17 cellular contexts compared by ENCODE assay signal in the genomic region with DNA sequence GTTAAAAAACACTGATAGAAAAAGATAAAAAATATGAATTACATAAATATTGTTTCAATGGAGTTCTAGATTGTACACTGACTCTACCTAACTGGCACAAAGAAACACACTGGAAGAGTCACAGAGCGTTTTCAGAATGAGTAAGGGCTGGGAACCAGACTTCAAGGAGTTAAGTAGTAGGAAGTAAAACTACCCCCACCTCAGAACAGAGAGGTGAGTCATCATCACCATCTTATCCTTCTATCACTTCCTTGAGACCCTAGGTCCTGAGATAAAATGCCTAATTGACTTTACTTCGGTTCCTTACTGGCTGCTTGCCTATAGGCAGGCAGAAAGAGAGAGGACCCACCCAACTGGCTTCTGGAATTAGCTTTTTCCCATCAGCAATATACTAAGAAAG.
"Had no signal": no experiment of that assay in that cellular context is flagged by ENCODE, and none has a peak within 500 bp of the region (broad histone marks: within the 10 kb centered on the region; RNA-seq: fewer than 3 reads in every experiment).

No MANE protein-coding gene starts in this region.

- DNase-seq: activated CD4-positive, alpha-beta T cell treated with anti-CD3 and anti-CD28 coated beads, Interleukin-2, amount 10 ng/mL, durations not matched to agents 7 days and 5 days; activated CD8-positive, alpha-beta memory T cell treated with anti-CD3 and anti-CD28 coated beads, Interleukin-2, amount 50 U/mL, for 4 hours; activated naive CD4-positive, alpha-beta T cell treated with anti-CD3 and anti-CD28 coated beads for 36 hours; activated T-cell treated with anti-CD3 and anti-CD28 coated beads, Interleukin-2, amount 50 U/mL, for 4 hours; anterior cingulate cortex; central memory CD4-positive, alpha-beta T cell; heart right ventricle; retina; spleen; stimulated activated naive B cell treated with anti-CD40 and anti-IgM and Interleukin-4, amounts not matched to agents 10 μg/mL and 1 μg/mL and 100 μg/mL, for 72 hours; T-helper 1 cell; T-helper 9 cell; upper lobe of left lung had no signal

- ATAC-seq: activated CD4-positive, CD25-positive, alpha-beta regulatory T cell treated with anti-CD3 and anti-CD28 coated beads, Interleukin-2, amount 50 U/mL, for 24 hours; activated T-cell treated with anti-CD3 and anti-CD28 coated beads, Interleukin-2, amount 50 U/mL, for 4 hours; gastroesophageal sphincter; heart right ventricle; stimulated activated naive B cell treated with anti-CD40 and anti-IgM and Interleukin-4, amounts not matched to agents 10 μg/mL and 1 μg/mL and 100 μg/mL, for 72 hours had no signal

- H3K27me3 ChIP-seq: gastroesophageal sphincter, spleen, upper lobe of left lung had no signal

- H3K9me3 ChIP-seq: gastroesophageal sphincter, heart right ventricle, spleen, thoracic aorta, upper lobe of left lung had no signal

- H3K4me3 ChIP-seq: gastroesophageal sphincter, heart right ventricle, lung, spleen, thoracic aorta, upper lobe of left lung had no signal

- H3K4me1 ChIP-seq: heart right ventricle, spleen, upper lobe of left lung had no signal

- H3K27ac ChIP-seq: gastroesophageal sphincter, heart right ventricle, spleen, thoracic aorta, upper lobe of left lung had no signal

- H3K36me3 ChIP-seq: gastroesophageal sphincter, heart right ventricle, spleen, thoracic aorta, upper lobe of left lung had no signal
